In the genomic region with DNA sequence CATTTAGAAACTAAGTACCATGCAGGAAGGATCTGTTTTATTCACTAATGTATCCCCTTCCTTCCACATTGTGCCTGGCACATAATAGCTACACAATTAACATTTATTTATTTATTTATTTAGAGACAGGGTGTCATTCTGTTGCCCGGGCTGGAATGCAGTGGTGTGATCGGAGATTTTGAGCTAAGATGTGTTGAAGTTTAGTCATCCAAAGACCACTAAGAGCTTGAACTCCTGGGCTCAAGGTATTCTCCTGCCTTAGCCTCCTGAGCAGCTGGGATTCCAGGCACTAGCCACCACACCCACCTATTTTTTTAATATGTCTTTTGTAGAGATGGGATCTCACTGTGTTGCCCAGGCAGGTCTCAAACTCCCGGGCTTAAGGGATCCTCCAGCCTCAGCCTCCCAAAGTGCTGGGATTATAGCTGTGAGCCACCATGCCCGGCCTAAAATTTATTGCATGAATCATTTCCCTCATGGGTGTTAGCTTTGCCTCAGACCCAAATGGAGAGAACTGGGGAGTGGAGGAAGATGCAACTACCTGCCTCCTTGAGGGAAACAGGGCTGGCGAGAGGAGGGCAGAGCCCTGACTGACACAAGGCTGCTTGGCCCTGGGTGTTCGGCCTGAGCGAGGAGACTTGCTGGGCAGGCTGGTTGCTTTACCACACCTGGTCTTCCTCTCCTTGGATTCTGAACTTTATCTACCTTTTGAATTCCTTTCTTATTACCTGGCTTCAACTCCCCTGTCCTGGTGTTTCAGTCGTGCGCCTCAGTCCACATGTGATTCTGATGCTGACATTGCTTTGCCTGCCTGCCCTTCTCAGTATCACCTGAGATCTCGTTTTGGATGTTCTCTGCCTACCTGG, we compare ENCODE assay signal across 9 cellular contexts. TPM values are rescaled to one million over a fixed set of nuclear protein-coding genes. Genes with fewer than 3 reads are reported as not detected.
DNase-seq lines count a peak whose midpoint lies in the region; ATAC-seq and TF ChIP-seq lines count a peak whose summit lies in the region.
"Had no signal": no experiment of that assay in that cellular context is flagged by ENCODE, and none has a peak within 500 bp of the region (broad histone marks: within the 10 kb centered on the region; RNA-seq: fewer than 3 reads in every experiment).

No MANE protein-coding gene starts in this region.

- peaks cover 2% of the 10 kb centered on the region for H3K9me3 Mint-ChIP-seq in activated T-cell treated with anti-CD3 and anti-CD28 coated beads, Interleukin-2, amount 50 U/mL, for 24 hours
- H3K9me3 Mint-ChIP-seq in immature natural killer cell: no peaks in the 10 kb centered on the region
- no peaks in the 10 kb centered on the region for H3K9me3 Mint-ChIP-seq in stimulated activated effector memory CD8-positive, alpha-beta T cell treated with anti-CD3 and anti-CD28 coated beads, Interleukin-12 subunit alpha, Interleukin-12 subunit beta, amount 100 ng/mL, for 72 hours

- peaks cover 50% of the 10 kb centered on the region for H3K36me3 Mint-ChIP-seq in activated T-cell treated with anti-CD3 and anti-CD28 coated beads, Interleukin-2, amount 50 U/mL, for 24 hours (ENCODE audit: low read depth)
- H3K36me3 Mint-ChIP-seq in immature natural killer cell: peaks cover 0 to 4% (median 3%) of the 10 kb centered on the region in 3 donors
- H3K36me3 Mint-ChIP-seq in stimulated activated effector memory CD8-positive, alpha-beta T cell treated with anti-CD3 and anti-CD28 coated beads, Interleukin-12 subunit alpha, Interleukin-12 subunit beta, amount 100 ng/mL, for 72 hours: peaks cover 78% of the 10 kb centered on the region

- no peaks in the 10 kb centered on the region for H3K27me3 Mint-ChIP-seq in activated T-cell treated with anti-CD3 and anti-CD28 coated beads, Interleukin-2, amount 50 U/mL, for 24 hours
- H3K27me3 Mint-ChIP-seq in immature natural killer cell (ENCODE audit: low read depth in 3 of 3): peaks cover 13 to 35% (median 35%) of the 10 kb centered on the region in 3 donors

- H3K4me3 Mint-ChIP-seq in activated T-cell treated with anti-CD3 and anti-CD28 coated beads, Interleukin-2, amount 50 U/mL, for 24 hours: peak overlapping the region; percentile 94
- peak overlapping the region; percentile 91 to 98 (median 93) for H3K4me3 Mint-ChIP-seq in immature natural killer cell
- peak overlapping the region; percentile 77 for H3K4me3 Mint-ChIP-seq in stimulated activated effector memory CD8-positive, alpha-beta T cell treated with anti-CD3 and anti-CD28 coated beads, Interleukin-12 subunit alpha, Interleukin-12 subunit beta, amount 100 ng/mL, for 72 hours

- peak overlapping the region; percentile 96 for H3K27ac Mint-ChIP-seq in activated T-cell treated with anti-CD3 and anti-CD28 coated beads, Interleukin-2, amount 50 U/mL, for 24 hours
- H3K27ac Mint-ChIP-seq in immature natural killer cell: peak overlapping the region; percentile 92 to 98 (median 96)
- H3K27ac Mint-ChIP-seq in stimulated activated effector memory CD8-positive, alpha-beta T cell treated with anti-CD3 and anti-CD28 coated beads, Interleukin-12 subunit alpha, Interleukin-12 subunit beta, amount 100 ng/mL, for 72 hours: peak overlapping the region; percentile 94

- no peak for TF ChIP-seq CTCF in GM20000 (IDR thresholded peaks at IDR 0.05; ENCODE audit: extremely low read depth, missing control alignments)

- DNase-seq in activated T-cell treated with anti-CD3 and anti-CD28 coated beads, Interleukin-2, amount 50 U/mL, for 24 hours: peak; percentile 31
- DNase-seq in activated T-cell treated with anti-CD3 and anti-CD28 coated beads, Interleukin-2, amount 50 U/mL, for 1 hour: no peak
- DNase-seq in activated T-cell treated with anti-CD3 and anti-CD28 coated beads, Interleukin-2, amount 50 U/mL, for 48 hours: peak; percentile 29 to 31
- DNase-seq in immature natural killer cell: no peak
- DNase-seq in stimulated activated effector memory CD8-positive, alpha-beta T cell treated with anti-CD3 and anti-CD28 coated beads, Interleukin-12 subunit alpha, Interleukin-12 subunit beta, amount 100 ng/mL, for 72 hours (ENCODE audit: low spot score in 2 of 2): no peak
- no peak for DNase-seq in GM20000 (ENCODE audit: low spot score)
- DNase-seq in activated gamma-delta T cell (lab: John Stamatoyannopoulos, UW): no peak
- DNase-seq: stimulated activated CD4-positive, alpha-beta T cell treated with anti-CD3 and anti-CD28 coated beads, Interleukin-12 subunit alpha, Interleukin-12 subunit beta, amount 100 ng/mL, for 4 hours had no signal

- H3K4me1 Mint-ChIP-seq in activated T-cell treated with anti-CD3 and anti-CD28 coated beads, Interleukin-2, amount 50 U/mL, for 24 hours (ENCODE audit: low read depth): peaks cover 73% of the 10 kb centered on the region
- peaks cover 69 to 76% of the 10 kb centered on the region in 2 donors for H3K4me1 Mint-ChIP-seq in immature natural killer cell
- peaks cover 62% of the 10 kb centered on the region for H3K4me1 Mint-ChIP-seq in stimulated activated effector memory CD8-positive, alpha-beta T cell treated with anti-CD3 and anti-CD28 coated beads, Interleukin-12 subunit alpha, Interleukin-12 subunit beta, amount 100 ng/mL, for 72 hours

- ATAC-seq in stimulated activated effector memory CD8-positive, alpha-beta T cell treated with anti-CD3 and anti-CD28 coated beads, Interleukin-12 subunit alpha, Interleukin-12 subunit beta, amount 100 ng/mL, for 72 hours: no peak
- ATAC-seq in HG03469 (IDR thresholded peaks at IDR 0.05; ENCODE audit: unreplicated experiment): no peak

RNA-seq across cellular contexts. Expression of a gene that starts 1.7 kb away (rescaled TPM):
- polyA plus RNA-seq in immature natural killer cell: 100 to 1,000 TPM in 2 of 3 donors, 10 to 100 TPM in 1; 94.2 to 141 (median 119) TPM

RNA-seq across cellular contexts. Expression of a gene that starts 3.6 kb away (rescaled TPM):
- polyA plus RNA-seq in immature natural killer cell: 10 to 100 TPM; 45.4 to 56.5 (median 52.0) TPM

Comparison
In these comparisons a context has a peak if more than half of its experiments do, and no peak if none do; other contexts are left out.
1. DNase-seq: peak in activated T-cell treated with anti-CD3 and anti-CD28 coated beads, Interleukin-2, amount 50 U/mL, for 24 hours (single experiment) and activated T-cell treated with anti-CD3 and anti-CD28 coated beads, Interleukin-2, amount 50 U/mL, for 48 hours (2 of 2); none in activated T-cell treated with anti-CD3 and anti-CD28 coated beads, Interleukin-2, amount 50 U/mL, for 1 hour (single experiment), immature natural killer cell (0 of 3), stimulated activated effector memory CD8-positive, alpha-beta T cell treated with anti-CD3 and anti-CD28 coated beads, Interleukin-12 subunit alpha, Interleukin-12 subunit beta, amount 100 ng/mL, for 72 hours (0 of 2), GM20000 (single experiment) and activated gamma-delta T cell (single experiment).
2. Peak in every context shown above with its lines, with median percentiles within 50 percentile points of each other: H3K27ac Mint-ChIP-seq and H3K4me3 Mint-ChIP-seq.